7 cellular contexts compared by ENCODE assay signal in genomic region chr3:22381564-22381963, GRCh38.
A peak's percentile ranks its signal among the peaks of the same experiment; 100 is the strongest.
DNase-seq lines count a peak whose midpoint lies in the region; ATAC-seq and TF ChIP-seq lines count a peak whose summit lies in the region.
"Not testable (repeated sequence)": the region's sequence is repeated elsewhere in the genome, so short reads cannot be mapped to it uniquely, and the experiment has no call there.

No MANE protein-coding gene starts in this region.

- not testable (repeated sequence) for TF ChIP-seq CTCF in GM23338 (conservative IDR thresholded peaks at IDR 0.05; ENCODE audit: low read depth in 2 of 2)

- peak overlapping the region; percentile 36; the same call in 2 of the 3 replicates for H3K4me3 Mint-ChIP-seq in GM23338
- H3K4me3 Mint-ChIP-seq in T-helper 1 cell treated with Interleukin-12 subunit alpha and Interleukin-12 subunit beta and Interleukin-4 antibody, amounts not matched to agents 30 μg/mL and 1 μg/mL, for 36 hours, result peak overlapping the region; percentile 41
- H3K4me3 Mint-ChIP-seq in activated naive CD8-positive, alpha-beta T cell treated with anti-CD3 and anti-CD28 coated beads, Interleukin-2, amount 10 ng/mL, durations not matched to agents 7 days and 5 days, result not testable (repeated sequence)
- H3K4me3 Mint-ChIP-seq in natural killer cell treated with Interleukin-12 subunit alpha and Interleukin-12 subunit beta and Interleukin-15 and Interleukin-18, amount 100 ng/mL, for 72 hours, result peak overlapping the region; percentile 11

- not testable (repeated sequence) for H4K20me1 ChIP-seq in GM23338 (replicated peaks; ENCODE audit: insufficient read depth)

- not testable (repeated sequence) for H3F3A ChIP-seq in GM23338 (replicated peaks; ENCODE audit: low read depth)

- H3K27me3 Mint-ChIP-seq in GM23338 (ENCODE audit: insufficient read depth, low read depth, poor library complexity); T-helper 1 cell treated with Interleukin-12 subunit alpha and Interleukin-12 subunit beta and Interleukin-4 antibody, amounts not matched to agents 30 μg/mL and 1 μg/mL, for 36 hours (ENCODE audit: low read depth); activated naive CD8-positive, alpha-beta T cell treated with anti-CD3 and anti-CD28 coated beads, Interleukin-2, amount 10 ng/mL, durations not matched to agents 7 days and 5 days; natural killer cell treated with Interleukin-12 subunit alpha and Interleukin-12 subunit beta and Interleukin-15 and Interleukin-18, amount 100 ng/mL, for 72 hours: not testable (repeated sequence)

- not testable (repeated sequence) for H3K9me2 ChIP-seq in GM23338 (ENCODE audit: insufficient read depth)

- H3K27me3 ChIP-seq in GM23338 (ENCODE audit: insufficient read depth), result not testable (repeated sequence)

- not testable (repeated sequence) for H3K36me3 ChIP-seq in GM23338 (ENCODE audit: insufficient read depth)

- not testable (repeated sequence) for H3K4me2 ChIP-seq in GM23338

- H3K27ac Mint-ChIP-seq in GM23338; T-helper 1 cell treated with Interleukin-12 subunit alpha and Interleukin-12 subunit beta and Interleukin-4 antibody, amounts not matched to agents 30 μg/mL and 1 μg/mL, for 36 hours; activated naive CD8-positive, alpha-beta T cell treated with anti-CD3 and anti-CD28 coated beads, Interleukin-2, amount 10 ng/mL, durations not matched to agents 7 days and 5 days; natural killer cell treated with Interleukin-12 subunit alpha and Interleukin-12 subunit beta and Interleukin-15 and Interleukin-18, amount 100 ng/mL, for 72 hours: not testable (repeated sequence)

- not testable (repeated sequence) for H3K79me2 ChIP-seq in GM23338 (replicated peaks; ENCODE audit: insufficient read depth)

- not testable (repeated sequence) for ATAC-seq in GM23338; activated naive CD8-positive, alpha-beta T cell treated with anti-CD3 and anti-CD28 coated beads, Interleukin-2, amount 10 ng/mL, durations not matched to agents 7 days and 5 days (ENCODE audit: low read depth); Right ventricle myocardium inferior; natural killer cell treated with Interleukin-12 subunit alpha and Interleukin-12 subunit beta and Interleukin-15 and Interleukin-18, amount 100 ng/mL, for 72 hours

- 0 out of 2 replicates have a peak overlapping the region, but pooled peaks have one; percentile 47 for H2AFZ ChIP-seq in GM23338

- H3K36me3 Mint-ChIP-seq in GM23338 (ENCODE audit: low read depth); T-helper 1 cell treated with Interleukin-12 subunit alpha and Interleukin-12 subunit beta and Interleukin-4 antibody, amounts not matched to agents 30 μg/mL and 1 μg/mL, for 36 hours (ENCODE audit: low read depth); activated naive CD8-positive, alpha-beta T cell treated with anti-CD3 and anti-CD28 coated beads, Interleukin-2, amount 10 ng/mL, durations not matched to agents 7 days and 5 days; natural killer cell treated with Interleukin-12 subunit alpha and Interleukin-12 subunit beta and Interleukin-15 and Interleukin-18, amount 100 ng/mL, for 72 hours: not testable (repeated sequence)

- intact Hi-C loops in Right ventricle myocardium inferior (cut with DNase I), result not testable (repeated sequence)

- H3K4me3 ChIP-seq in GM23338, result not testable (repeated sequence)

- POLR2A ChIA-PET in activated naive CD8-positive, alpha-beta T cell treated with anti-CD3 and anti-CD28 coated beads, Interleukin-2, amount 10 ng/mL, durations not matched to agents 7 days and 5 days (lab: Charles Lee), result not testable (repeated sequence)

- H3K4me1 ChIP-seq in GM23338 (ENCODE audit: insufficient read depth), result not testable (repeated sequence)

- not testable (repeated sequence) for H3K27ac ChIP-seq in GM23338 (ENCODE audit: low read depth)

- DNase-seq in GM23338 (ENCODE audit: low spot score); natural killer cell treated with Interleukin-12 subunit alpha and Interleukin-12 subunit beta and Interleukin-15 and Interleukin-18, amount 100 ng/mL, for 72 hours (ENCODE audit: low spot score): not testable (repeated sequence)
- DNase-seq in activated CD8-positive, alpha-beta memory T cell treated with anti-CD3 and anti-CD28 coated beads, Interleukin-2, amount 50 U/mL, for 4 hours, result peak; percentile 19
- DNase-seq in activated naive CD8-positive, alpha-beta T cell treated with anti-CD3 and anti-CD28 coated beads, Interleukin-2, amount 10 ng/mL, durations not matched to agents 7 days and 5 days, result peak; percentile 27
- DNase-seq in Right ventricle myocardium inferior (ENCODE audit: missing footprints), result peak; percentile 31
- DNase-seq in stimulated activated CD4-positive, alpha-beta T cell treated with anti-CD3 and anti-CD28 coated beads, Interleukin-4, amount 100 ng/mL, for 1 hour, result peak; percentile 23

- H3K9me3 Mint-ChIP-seq in GM23338; T-helper 1 cell treated with Interleukin-12 subunit alpha and Interleukin-12 subunit beta and Interleukin-4 antibody, amounts not matched to agents 30 μg/mL and 1 μg/mL, for 36 hours; activated naive CD8-positive, alpha-beta T cell treated with anti-CD3 and anti-CD28 coated beads, Interleukin-2, amount 10 ng/mL, durations not matched to agents 7 days and 5 days: not testable (repeated sequence)
- H3K9me3 Mint-ChIP-seq in natural killer cell treated with Interleukin-12 subunit alpha and Interleukin-12 subunit beta and Interleukin-15 and Interleukin-18, amount 100 ng/mL, for 72 hours, result peaks cover 20% of the 10 kb centered on the region

- not testable (repeated sequence) for H3K4me1 Mint-ChIP-seq in GM23338; T-helper 1 cell treated with Interleukin-12 subunit alpha and Interleukin-12 subunit beta and Interleukin-4 antibody, amounts not matched to agents 30 μg/mL and 1 μg/mL, for 36 hours (ENCODE audit: low read depth); activated naive CD8-positive, alpha-beta T cell treated with anti-CD3 and anti-CD28 coated beads, Interleukin-2, amount 10 ng/mL, durations not matched to agents 7 days and 5 days; natural killer cell treated with Interleukin-12 subunit alpha and Interleukin-12 subunit beta and Interleukin-15 and Interleukin-18, amount 100 ng/mL, for 72 hours (ENCODE audit: low read depth in 2 of 2)
